In the genomic region with DNA sequence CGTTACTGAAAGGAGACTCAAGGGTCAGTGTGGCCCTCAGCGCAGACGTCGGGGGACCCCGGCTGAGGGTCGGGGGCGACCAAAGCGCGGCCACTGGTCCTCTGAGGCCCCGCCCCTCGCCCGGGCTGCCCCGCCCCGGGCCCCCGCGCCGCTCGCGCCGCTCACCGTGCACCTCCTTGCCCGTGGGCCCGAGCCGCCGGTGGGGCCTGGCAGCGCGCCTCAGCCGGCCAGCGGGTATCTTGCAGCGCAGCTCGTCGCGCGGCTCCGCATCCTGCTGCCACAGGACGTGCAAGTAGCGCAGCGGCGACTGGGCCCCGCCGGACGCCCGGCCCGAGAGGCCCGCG, we compare ENCODE assay signal across 8 cellular contexts. TPM values are rescaled to one million over a fixed set of nuclear protein-coding genes. Genes with fewer than 3 reads are reported as not detected.
DNase-seq lines count a peak whose midpoint lies in the region; ATAC-seq and TF ChIP-seq lines count a peak whose summit lies in the region.

No MANE protein-coding gene starts in this region.

- DNase-seq in GM12864 (ENCODE audit: low read depth) (no peak), activated T-helper 1 cell treated with Interleukin-2 at 50 U/mL for 16 hours (ENCODE audit: low read depth) (peak; percentile 35), Right ventricle myocardium superior (peak; percentile 60), retinal pigment epithelial cell (ENCODE audit: low read depth) (no peak), H4 (ENCODE audit: low spot score) (no peak), A172 (ENCODE audit: low spot score) (no peak)

- peak overlapping the region; percentile 70 for H3K27ac ChIP-seq in KOPT-K1 (ENCODE audit: low read depth, low read length, poor library complexity, severe bottlenecking)

- intact Hi-C loops in Right ventricle myocardium superior (cut with DNase I), result no loop called here

- H3K4me3 ChIP-seq in GM12864 (ENCODE audit: low read depth, low read length) (peak overlapping the region; percentile 77), retinal pigment epithelial cell (ENCODE audit: low read length) (peak overlapping the region; percentile 76)

- peaks cover 5% of the 10 kb centered on the region for H3K9me3 ChIP-seq in KOPT-K1 (ENCODE audit: insufficient read depth, low read length, poor library complexity, severe bottlenecking)

- ATAC-seq in GM21723 (IDR thresholded peaks at IDR 0.05; ENCODE audit: unreplicated experiment), result peak; percentile 52
- peak; percentile 63 for ATAC-seq in Right ventricle myocardium superior (ENCODE audit: poor library complexity)

- H3K36me3 ChIP-seq in KOPT-K1 (ENCODE audit: insufficient read depth, low read length), result peaks cover 19% of the 10 kb centered on the region

- TF ChIP-seq CTCF in GM12864 (IDR thresholded peaks at IDR 0.05; ENCODE audit: low read depth, low read length, missing control alignments) (no peak), retinal pigment epithelial cell (conservative IDR thresholded peaks at IDR 0.05; ENCODE audit: low read depth, low read length) (no peak)

RNA-seq across cellular contexts. Expression of a gene that starts 0.4 kb away (rescaled TPM):
- total RNA-seq in Right ventricle myocardium superior, result 17.1 TPM
- total RNA-seq in H4 (2014; rRNA removed; shearing (Covaris generic)), result 18.3 and 19.5 TPM in 2 replicates
- 22.4 and 30.5 TPM in 2 replicates for total RNA-seq in A172 (2014; rRNA removed; shearing (Covaris generic))

RNA-seq across cellular contexts. Expression of a gene that starts 5.5 kb away (rescaled TPM):
- 326 TPM for total RNA-seq in Right ventricle myocardium superior
- 478 and 514 TPM in 2 replicates for total RNA-seq in H4 (2014; rRNA removed; shearing (Covaris generic))
- 161 and 170 TPM in 2 replicates for total RNA-seq in A172 (2014; rRNA removed; shearing (Covaris generic))

RNA-seq across cellular contexts. Expression of a gene that starts 20.5 kb away (rescaled TPM):
- total RNA-seq in Right ventricle myocardium superior, result not detected
- not detected in 2 replicates for total RNA-seq in H4 (2014; rRNA removed; shearing (Covaris generic))
- total RNA-seq in A172 (2014; rRNA removed; shearing (Covaris generic)), result not detected in 2 replicates

RNA-seq across cellular contexts. Expression of a gene that starts 36.0 kb away (rescaled TPM):
- total RNA-seq in Right ventricle myocardium superior, result 31.0 TPM
- 11.5 and 14.3 TPM in 2 replicates for total RNA-seq in H4 (2014; rRNA removed; shearing (Covaris generic))
- total RNA-seq in A172 (2014; rRNA removed; shearing (Covaris generic)), result 8.8 and 11.4 TPM in 2 replicates

Comparison
In these comparisons a context has a peak if more than half of its experiments do, and no peak if none do; other contexts are left out.
1. DNase-seq: peak in activated T-helper 1 cell treated with Interleukin-2 at 50 U/mL for 16 hours (single experiment) and Right ventricle myocardium superior (single experiment); none in GM12864 (single experiment), retinal pigment epithelial cell (single experiment), H4 (single experiment) and A172 (single experiment).